ENCODE assay signal across 16 cellular contexts in genomic region chr19:19546751-19547162, GRCh38. TPM values are rescaled to one million over a fixed set of nuclear protein-coding genes. Genes with fewer than 3 reads are reported as not detected.
"Had no signal": no experiment of that assay in that cellular context is flagged by ENCODE, and none has a peak within 500 bp of the region (broad histone marks: within the 10 kb centered on the region; RNA-seq: fewer than 3 reads in every experiment).

No MANE protein-coding gene starts in this region.

- H3K4me3 Mint-ChIP-seq: activated naive CD4-positive, alpha-beta T cell treated with anti-CD3 and anti-CD28 coated beads for 36 hours had no signal

- FAIRE-seq: colon had no signal

- H3K9me3 ChIP-seq: adrenal gland, tibial artery, uterus had no signal

- H3K4me1 ChIP-seq: adrenal gland, parathyroid adenoma, uterus had no signal

- H3K4me3 ChIP-seq: adrenal gland, lung, tibial artery, uterus had no signal

- DNase-seq: activated CD4-positive, alpha-beta T cell treated with anti-CD3 and anti-CD28 coated beads, Interleukin-2, amount 50 U/mL, for 1 hour; activated naive CD4-positive, alpha-beta T cell treated with anti-CD3 and anti-CD28 coated beads for 36 hours; adrenal gland; erythroblast; hippocampal formation; midbrain; stimulated activated CD4-positive, alpha-beta T cell treated with anti-CD3 and anti-CD28 coated beads, Interleukin-2, amount 100 ng/mL, for 48 hours; stimulated activated naive CD4-positive, alpha-beta T cell; T-helper 9 cell; tibial artery; uterus had no signal

- H3K79me2 ChIP-seq: parathyroid adenoma had no signal

- H3K27ac ChIP-seq: adrenal gland, parathyroid adenoma, tibial artery, uterus had no signal

- H3K27ac Mint-ChIP-seq: activated naive CD4-positive, alpha-beta T cell treated with anti-CD3 and anti-CD28 coated beads for 36 hours had no signal

- H2AFZ ChIP-seq: parathyroid adenoma had no signal

- H3K9ac ChIP-seq: parathyroid adenoma had no signal

- ATAC-seq: activated CD4-positive, CD25-positive, alpha-beta regulatory T cell treated with anti-CD3 and anti-CD28 coated beads, Interleukin-2, amount 50 U/mL, for 24 hours had no signal

- H3K36me3 ChIP-seq: adrenal gland, tibial artery, uterus had no signal

- H3K9me3 Mint-ChIP-seq: activated naive CD4-positive, alpha-beta T cell treated with anti-CD3 and anti-CD28 coated beads for 36 hours had no signal

RNA-seq across cellular contexts. Expression of gene TSSK6, which starts 31.4 kb away (rescaled TPM):
- total RNA-seq: skeletal muscle tissue had no signal
